In the genomic region with DNA sequence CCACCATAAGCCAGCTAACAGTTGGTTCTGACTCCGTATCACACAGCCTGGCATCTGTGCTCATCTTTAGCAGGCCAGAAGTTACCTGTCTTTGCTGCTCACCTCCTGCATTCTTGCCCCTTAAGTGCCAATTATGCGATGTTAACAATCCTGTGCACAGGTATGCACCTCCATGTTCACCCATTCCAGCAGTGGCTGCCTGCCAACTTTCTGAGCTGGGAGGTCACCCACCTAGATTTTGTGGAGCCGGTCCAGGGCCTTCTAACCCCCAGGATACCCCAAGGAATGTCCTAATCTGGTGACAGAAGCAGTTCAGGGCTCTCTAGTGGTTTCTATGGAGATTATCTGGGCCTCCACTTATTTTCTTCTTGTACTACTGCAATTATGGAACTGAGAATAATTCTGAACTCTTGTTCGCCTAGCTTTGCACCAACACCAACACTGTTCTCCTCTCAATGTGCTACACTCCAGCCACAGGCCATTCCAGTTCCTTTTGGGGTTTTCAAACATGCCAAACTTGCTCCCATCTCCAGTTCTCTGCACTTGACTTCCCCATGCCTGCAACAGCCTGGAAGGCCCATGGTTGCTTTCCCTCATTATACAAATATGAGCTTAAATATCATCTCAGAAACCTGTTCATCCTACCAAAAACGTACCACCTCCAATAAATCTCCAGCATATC, we compare ENCODE assay signal across 11 cellular contexts. TPM values are rescaled to one million over a fixed set of nuclear protein-coding genes. Genes with fewer than 3 reads are reported as not detected.
DNase-seq lines count a peak whose midpoint lies in the region; ATAC-seq, FAIRE-seq and TF ChIP-seq lines count a peak whose summit lies in the region.
"Had no signal": no experiment of that assay in that cellular context is flagged by ENCODE, and none has a peak within 500 bp of the region (broad histone marks: within the 10 kb centered on the region; RNA-seq: fewer than 3 reads in every experiment).

No MANE protein-coding gene starts in this region.

- no peak for TF ChIP-seq RAD21 in A549 (conservative IDR thresholded peaks at IDR 0.05 in 1 of 2, IDR thresholded peaks at IDR 0.05 in 1 of 2)

- H3K4me2 ChIP-seq in A549 (peak overlapping the region; percentile 98), OCI-LY7 (ENCODE audit: low read length) (no peak overlapping the region)

- POLR2A ChIA-PET in A549 (lab: Yijun Ruan, JAX) (interaction anchor here (1.4 to 1.8 kb wide), 2 partner anchors 9 to 11 kb away, joined by 7 to 9 read pairs; partner anchors contain the start of gene BCAR3), OCI-LY7 (lab: Charles Lee) (interaction anchor here (0.6 to 3.9 kb wide), 11 partner anchors 9 to 139 kb away, joined by 3 to 22 read pairs (median 5); partner anchors contain the start of gene BCAR3)

- H2AFZ ChIP-seq in OCI-LY7 (ENCODE audit: low read length): no peak overlapping the region

- ATAC-seq in A549: peak; percentile 12 to 41; a peak in 2 of 6 replicates
- ATAC-seq: activated naive CD4-positive, alpha-beta T cell treated with anti-CD3 and anti-CD28 coated beads, Interleukin-2, amount 50 U/mL, for 72 hours had no signal

- intact Hi-C loops in OCI-LY7 (cut with micrococcal nuclease; ENCODE audit: unreplicated experiment): no loop called here
- intact Hi-C loops in esophagus muscularis mucosa (cut with DNase I): no loop called here
- intact Hi-C loops in sigmoid colon (cut with DNase I): no loop called here

- CTCF ChIA-PET in A549 (lab: Yijun Ruan, JAX) (interaction anchor here (1.2 to 10.7 kb wide), 5 partner anchors 9 to 143 kb away, joined by 5 to 76 read pairs (median 6); partner anchors contain the start of gene BCAR3), OCI-LY7 (lab: Charles Lee; ENCODE audit: unreplicated experiment) (no interaction called here)

- H3K9me3 ChIP-seq in A549: no peaks in the 10 kb centered on the region
- H3K9me3 ChIP-seq in OCI-LY7 (ENCODE audit: low read length): no peaks in the 10 kb centered on the region
- no peaks in the 10 kb centered on the region for H3K9me3 ChIP-seq in esophagus muscularis mucosa
- no peaks in the 10 kb centered on the region for H3K9me3 ChIP-seq in sigmoid colon

- TF ChIP-seq POLR2A in A549 (IDR thresholded peaks at IDR 0.05; ENCODE audit: low read length) (no peak), esophagus muscularis mucosa (IDR thresholded peaks at IDR 0.05; ENCODE audit: low read depth) (no peak), sigmoid colon (IDR thresholded peaks at IDR 0.05) (no peak)

- TSS peak; percentile 7 for BruUV-seq in OCI-LY7 (replicated peaks; lab: Mats Ljungman, UMichigan)

- H3K79me2 ChIP-seq in OCI-LY7 (ENCODE audit: insufficient read depth, low read depth, low read length): peaks cover 28% of the 10 kb centered on the region

- H4K20me1 ChIP-seq in OCI-LY7 (ENCODE audit: insufficient read depth, low read length): no peaks in the 10 kb centered on the region

- no peaks in the 10 kb centered on the region for H3K27me3 ChIP-seq in esophagus muscularis mucosa
- H3K27me3 ChIP-seq in sigmoid colon: no peaks in the 10 kb centered on the region
- H3K27me3 ChIP-seq in H7 (ENCODE audit: control insufficient read depth, insufficient read depth, low read length): no peaks in the 10 kb centered on the region

- peaks cover 100% of the 10 kb centered on the region for H3K4me1 ChIP-seq in A549
- H3K4me1 ChIP-seq in OCI-LY7 (ENCODE audit: insufficient read depth, low read length, poor library complexity, severe bottlenecking): no peaks in the 10 kb centered on the region
- peaks cover 86 to 92% (median 89%) of the 10 kb centered on the region in 4 donors for H3K4me1 ChIP-seq in esophagus muscularis mucosa
- H3K4me1 ChIP-seq in sigmoid colon: peaks cover 0 to 88% (median 84%) of the 10 kb centered on the region in 4 donors

- DNase-seq in A549 (ENCODE audit: low read depth in 1 of 2, low spot score in 1 of 2): no peak
- DNase-seq in OCI-LY7 (ENCODE audit: low spot score): no peak
- no peak for DNase-seq in esophagus muscularis mucosa (ENCODE audit: extremely low spot score)
- peak; percentile 68 for DNase-seq in sigmoid colon
- DNase-seq in activated CD8-positive, alpha-beta memory T cell treated with anti-CD3 and anti-CD28 coated beads, Interleukin-2, amount 50 U/mL, for 4 hours: no peak
- DNase-seq in H7: no peak
- no peak for DNase-seq in 8988T
- DNase-seq in epidermal melanocyte (ENCODE audit: insufficient read length, low spot score): no peak
- DNase-seq: activated CD8-positive, alpha-beta memory T cell treated with anti-CD3 and anti-CD28 coated beads, Interleukin-2, amount 50 U/mL, for 48 hours; NCI-H2029 treated with DMSO at 0.1 percent for 48 hours had no signal

- H3K27ac ChIP-seq in A549 (peak overlapping the region; percentile 74 to 86), OCI-LY7 (ENCODE audit: low read depth, low read length, poor library complexity, severe bottlenecking) (no peak overlapping the region), esophagus muscularis mucosa (replicated peaks in 1 of 4) (peak overlapping the region; percentile 46 to 57 (median 52)), sigmoid colon (peak overlapping the region; percentile 55 to 86 (median 68))

- no peak for TF ChIP-seq CTCF in A549 (IDR thresholded peaks at IDR 0.05)
- no peak for TF ChIP-seq CTCF in OCI-LY7 (conservative IDR thresholded peaks at IDR 0.05; ENCODE audit: low read length)
- TF ChIP-seq CTCF in esophagus muscularis mucosa (IDR thresholded peaks at IDR 0.05): no peak
- no peak for TF ChIP-seq CTCF in sigmoid colon (IDR thresholded peaks at IDR 0.05)

- H3K9me2 ChIP-seq in OCI-LY7 (ENCODE audit: insufficient read depth, low read length): no peaks in the 10 kb centered on the region

- 48% methylated on average over 5 of the region's 5 CpGs for WGBS in A549 (ENCODE audit: missing lambda C conversion rate)
- 81% methylated on average over 5 of the region's 5 CpGs for WGBS in esophagus muscularis mucosa
- WGBS in sigmoid colon, 2 donors: 24 to 75% methylated on average over 5 of the region's 5 CpGs

- TF ChIP-seq EP300 in A549 (IDR thresholded peaks at IDR 0.05): no peak
- no peak for TF ChIP-seq EP300 in esophagus muscularis mucosa (IDR thresholded peaks at IDR 0.05)
- TF ChIP-seq EP300 in sigmoid colon (IDR thresholded peaks at IDR 0.05): no peak

- H3K4me3 ChIP-seq in A549: peak overlapping the region; percentile 32; the same call in 2 of the 3 replicates
- H3K4me3 ChIP-seq in OCI-LY7 (ENCODE audit: low read depth, low read length, poor library complexity, severe bottlenecking): no peak overlapping the region
- H3K4me3 ChIP-seq in esophagus muscularis mucosa: no peak overlapping the region
- H3K4me3 ChIP-seq in sigmoid colon: no peak overlapping the region
- no peak overlapping the region for H3K4me3 ChIP-seq in H7 (ENCODE audit: insufficient read depth, low read depth, low read length)

- FAIRE-seq in A549 (lab: Jason Lieb, UNC): no peak

- H3K36me3 ChIP-seq in OCI-LY7 (ENCODE audit: insufficient read depth, low read length) (peaks cover 71% of the 10 kb centered on the region), esophagus muscularis mucosa (peaks cover 0 to 17% (median 3%) of the 10 kb centered on the region in 4 donors), sigmoid colon (no peaks in the 10 kb centered on the region), H7 (replicated peaks; ENCODE audit: control insufficient read depth, insufficient read depth, low read length) (peaks cover 2% of the 10 kb centered on the region)

TF ChIP-seq in A549, 52 proteins besides CTCF, POLR2A, EP300 and RAD21:
- TF ChIP-seq HDAC2 (IDR thresholded peaks at IDR 0.05) (no peak), JUN (IDR thresholded peaks at IDR 0.05) (0 out of 5 replicates have a peak, but pooled peaks have one; percentile 1 to 2)

RNA-seq across cellular contexts. Expression of gene BCAR3, which starts 9.0 kb away (rescaled TPM):
- polyA plus RNA-seq in A549 (2011; rRNA removed): 31.6 and 32.1 TPM in 2 replicates
- 28.6 and 37.0 TPM in 2 replicates for polyA plus RNA-seq in A549 (2012; cell fraction: cytosol; rRNA removed)
- polyA plus RNA-seq in A549 (2012; cell fraction: nucleus; rRNA removed): 40.5 and 50.4 TPM in 2 replicates
- 29.8 to 35.8 TPM (median 33.4 TPM) in 3 replicates for polyA plus RNA-seq in A549 (2017; fragmentation: RNase III; extraction: RNeasy Plus Mini Kit Qiagen cat#74134 plus additional on column Dnase treatment)
- 27.5 and 30.0 TPM in 2 replicates for polyA minus RNA-seq in A549 (2011; rRNA and poly(A)+ RNA removed)
- 12.0 and 16.3 TPM in 2 replicates for total RNA-seq in OCI-LY7 (2014; rRNA removed; shearing (Covaris generic))
- total RNA-seq in OCI-LY7 (2022): 18.8 and 24.2 TPM in 2 replicates
- 10 to 100 TPM; 20.2 to 47.2 (median 32.3) TPM for total RNA-seq in esophagus muscularis mucosa
- 10 to 100 TPM; 12.3 to 22.1 (median 18.2) TPM for total RNA-seq in sigmoid colon
- 10 to 100 TPM; 24.8 to 43.2 (median 39.5) TPM for polyA plus RNA-seq in sigmoid colon
- 53.2 and 67.4 TPM in 2 replicates for total RNA-seq in H7 (2014; rRNA removed; shearing (Covaris generic))
